8 cellular contexts compared by ENCODE assay signal in genomic region chr13:95191821-95192220, GRCh38.
DNase-seq lines count a peak whose midpoint lies in the region; ATAC-seq and TF ChIP-seq lines count a peak whose summit lies in the region.

No MANE protein-coding gene starts in this region.

- peak; percentile 95 for TF ChIP-seq CTCF in astrocyte of the cerebellum (IDR thresholded peaks at IDR 0.05; ENCODE audit: low read depth, low read length, missing control alignments)
- peak; percentile 49 to 91 (median 83) for TF ChIP-seq CTCF in spleen (IDR thresholded peaks at IDR 0.05 in 8 of 11, conservative IDR thresholded peaks at IDR 0.05 in 3 of 11)

- no peaks in the 10 kb centered on the region for H3K36me3 ChIP-seq in iPS DF 6.9 (ENCODE audit: control insufficient read depth, insufficient read depth, low read length)
- H3K36me3 ChIP-seq in spleen, result peaks cover 0 to 15% (median 0%) of the 10 kb centered on the region in 6 donors

- H3K27me3 ChIP-seq in iPS DF 6.9 (ENCODE audit: control insufficient read depth, insufficient read depth, low read length) (no peaks in the 10 kb centered on the region), spleen (replicated peaks in 1 of 7) (no peaks in the 10 kb centered on the region)

- peak; percentile 93 for ATAC-seq in HG02623 (IDR thresholded peaks at IDR 0.05; ENCODE audit: unreplicated experiment)

- H3K4me3 ChIP-seq in astrocyte of the cerebellum (ENCODE audit: low read depth, low read length) (no peak overlapping the region), iPS DF 6.9 (ENCODE audit: low read length) (no peak overlapping the region), spleen (no peak overlapping the region)

- H3K9me3 ChIP-seq in iPS DF 6.9 (ENCODE audit: control insufficient read depth, insufficient read depth, low read length), result no peaks in the 10 kb centered on the region
- H3K9me3 ChIP-seq in spleen, result no peaks in the 10 kb centered on the region

- TF ChIP-seq POLR2A in spleen (IDR thresholded peaks at IDR 0.05), result no peak

- in situ Hi-C loops in astrocyte of the cerebellum (cut with HindIII; ENCODE audit: low sequenced_read_pairs), result no loop called here

- H3K4me1 ChIP-seq in iPS DF 6.9 (ENCODE audit: control insufficient read depth, insufficient read depth, low read length) (no peaks in the 10 kb centered on the region), spleen (peaks cover 0 to 4% (median 0%) of the 10 kb centered on the region in 6 donors)

- WGBS in iPS DF 6.9 (ENCODE audit: insufficient coverage, insufficient read length), result no CpG with 5 or more reads among the region's 4 CpGs
- WGBS in spleen, 5 donors, result 29 to 46% (median 36%) methylated on average over 4 of the region's 4 CpGs

- DNase-seq in NCI-H2029 (lab: John Stamatoyannopoulos, UW) (peak; percentile 8), NCI-H2029 treated with DMSO at 0.1 percent for 48 hours (lab: John Stamatoyannopoulos, UW) (no peak), NAMALWA (ENCODE audit: low spot score) (peak; percentile 86), T-helper 2 cell (peak in 4 of 5 experiments; percentile 24 to 65 (median 44)), astrocyte of the cerebellum (ENCODE audit: low read depth) (peak; percentile 49), iPS DF 6.9 (ENCODE audit: low read depth, low spot score) (peak; percentile 67), spleen (peak; percentile 90)

- intact Hi-C loops in spleen (cut with DNase I; ENCODE audit: low total_unique reads), result loop anchor here (5.0 to 10.0 kb wide), 2 partner anchors 103 to 190 kb away; no protein-coding TSS in a partner anchor

- H3K27ac ChIP-seq in iPS DF 6.9 (ENCODE audit: low read length), result no peak overlapping the region
- H3K27ac ChIP-seq in spleen, result no peak overlapping the region
